23 cellular contexts compared by ENCODE assay signal in genomic region chr14:49915085-49915484, GRCh38. TPM values are rescaled to one million over a fixed set of nuclear protein-coding genes. Genes with fewer than 3 reads are reported as not detected.
DNase-seq lines count a peak whose midpoint lies in the region; ATAC-seq and TF ChIP-seq lines count a peak whose summit lies in the region.
"Had no signal": no experiment of that assay in that cellular context is flagged by ENCODE, and none has a peak within 500 bp of the region (broad histone marks: within the 10 kb centered on the region; RNA-seq: fewer than 3 reads in every experiment).

No MANE protein-coding gene starts in this region.

- H3K4me3 ChIP-seq in OCI-LY7 (ENCODE audit: low read depth, low read length, poor library complexity, severe bottlenecking) (no peak overlapping the region), left lung (no peak overlapping the region), spleen (no peak overlapping the region)
- H3K4me3 ChIP-seq: dorsolateral prefrontal cortex, prostate gland had no signal

- intact Hi-C loops in OCI-LY7 (cut with micrococcal nuclease; ENCODE audit: unreplicated experiment), result no loop called here
- intact Hi-C loops in left lung (cut with DNase I), result no loop called here
- intact Hi-C loops in spleen (cut with DNase I; ENCODE audit: low total_unique reads), result no loop called here

- H3K36me3 ChIP-seq in OCI-LY7 (ENCODE audit: insufficient read depth, low read length) (no peaks in the 10 kb centered on the region), left lung (no peaks in the 10 kb centered on the region), spleen (no peaks in the 10 kb centered on the region)
- H3K36me3 ChIP-seq: prostate gland had no signal

- POLR2A ChIA-PET in OCI-LY7 (lab: Charles Lee), result no interaction called here

- H2AFZ ChIP-seq in OCI-LY7 (ENCODE audit: low read length), result peak overlapping the region; percentile 55

- H3K27ac ChIP-seq in OCI-LY7 (ENCODE audit: low read depth, low read length, poor library complexity, severe bottlenecking) (no peak overlapping the region), left lung (no peak overlapping the region), spleen (no peak overlapping the region)
- H3K27ac ChIP-seq: dorsolateral prefrontal cortex, prostate gland had no signal

- H3K4me3 Mint-ChIP-seq in stimulated activated memory B cell treated with anti-CD40 and anti-IgM and Interleukin-4, amounts not matched to agents 10 μg/mL and 1 μg/mL and 100 μg/mL, for 72 hours, result peak overlapping the region; percentile 20
- H3K4me3 Mint-ChIP-seq: activated naive CD4-positive, alpha-beta T cell treated with anti-CD3 and anti-CD28 coated beads for 36 hours; activated T-cell treated with anti-CD3 and anti-CD28 coated beads, Interleukin-2, amount 50 U/mL, for 72 hours; stimulated activated effector memory CD8-positive, alpha-beta T cell treated with anti-CD3 and anti-CD28 coated beads, Interleukin-12 subunit alpha, Interleukin-12 subunit beta, amount 100 ng/mL, for 72 hours; T-cell had no signal

- H3K4me1 ChIP-seq in OCI-LY7 (ENCODE audit: insufficient read depth, low read length, poor library complexity, severe bottlenecking) (no peaks in the 10 kb centered on the region), left lung (peaks cover 0 to 21% of the 10 kb centered on the region in 2 donors), spleen (peaks cover 0 to 19% (median 12%) of the 10 kb centered on the region in 6 donors)
- H3K4me1 ChIP-seq: prostate gland had no signal

- H3K9me3 Mint-ChIP-seq in stimulated activated memory B cell treated with anti-CD40 and anti-IgM and Interleukin-4, amounts not matched to agents 10 μg/mL and 1 μg/mL and 100 μg/mL, for 72 hours, result no peaks in the 10 kb centered on the region
- H3K9me3 Mint-ChIP-seq: activated naive CD4-positive, alpha-beta T cell treated with anti-CD3 and anti-CD28 coated beads for 36 hours; activated T-cell treated with anti-CD3 and anti-CD28 coated beads, Interleukin-2, amount 50 U/mL, for 72 hours; stimulated activated effector memory CD8-positive, alpha-beta T cell treated with anti-CD3 and anti-CD28 coated beads, Interleukin-12 subunit alpha, Interleukin-12 subunit beta, amount 100 ng/mL, for 72 hours; T-cell had no signal

- no peaks in the 10 kb centered on the region for H3K9me2 ChIP-seq in OCI-LY7 (ENCODE audit: insufficient read depth, low read length)

- H3K36me3 Mint-ChIP-seq in stimulated activated memory B cell treated with anti-CD40 and anti-IgM and Interleukin-4, amounts not matched to agents 10 μg/mL and 1 μg/mL and 100 μg/mL, for 72 hours, result peaks cover 10% of the 10 kb centered on the region
- H3K36me3 Mint-ChIP-seq: T-cell had no signal

- DNase-seq in NCI-H510A treated with DMSO at 0.1 percent for 48 hours (lab: John Stamatoyannopoulos, UW), result peak; percentile 54
- DNase-seq in NCI-H510A (lab: John Stamatoyannopoulos, UW), result no peak
- no peak for DNase-seq in OCI-LY7 (ENCODE audit: low spot score)
- no peak for DNase-seq in left lung
- no peak for DNase-seq in spleen
- DNase-seq in GM20000 (ENCODE audit: low spot score), result no peak
- DNase-seq in ureter (ENCODE audit: low spot score), result no peak
- DNase-seq: 8988T; activated CD4-positive, alpha-beta T cell treated with anti-CD3 and anti-CD28 coated beads for 4 hours; activated naive CD4-positive, alpha-beta T cell treated with anti-CD3 and anti-CD28 coated beads for 36 hours; activated T-cell treated with anti-CD3 and anti-CD28 coated beads, Interleukin-2, amount 50 U/mL, for 72 hours; caudate nucleus; DMS79; dorsolateral prefrontal cortex; NCI-H1105; NCI-H526; PC-3; SHP77; stimulated activated CD4-positive, alpha-beta T cell treated with anti-CD3 and anti-CD28 coated beads, Interleukin-1b, Interleukin-23, amount 100 ng/mL, for 48 hours; T-cell had no signal

- CTCF ChIA-PET in OCI-LY7 (lab: Charles Lee; ENCODE audit: unreplicated experiment), result no interaction called here

- no peaks in the 10 kb centered on the region for H3K79me2 ChIP-seq in OCI-LY7 (ENCODE audit: insufficient read depth, low read depth, low read length)

- no peak for TF ChIP-seq POLR2A in spleen (IDR thresholded peaks at IDR 0.05)

- TF ChIP-seq CTCF in OCI-LY7 (conservative IDR thresholded peaks at IDR 0.05; ENCODE audit: low read length) (no peak), left lung (IDR thresholded peaks at IDR 0.05) (no peak), spleen (IDR thresholded peaks at IDR 0.05 in 8 of 11, conservative IDR thresholded peaks at IDR 0.05 in 3 of 11) (no peak), GM20000 (IDR thresholded peaks at IDR 0.05; ENCODE audit: extremely low read depth, missing control alignments) (no peak)

- H3K9me3 ChIP-seq in OCI-LY7 (ENCODE audit: low read length), result no peaks in the 10 kb centered on the region
- H3K9me3 ChIP-seq in left lung, result no peaks in the 10 kb centered on the region
- H3K9me3 ChIP-seq in spleen, result no peaks in the 10 kb centered on the region
- H3K9me3 ChIP-seq: prostate gland had no signal

- peak overlapping the region; percentile 86 for H3K27ac Mint-ChIP-seq in stimulated activated memory B cell treated with anti-CD40 and anti-IgM and Interleukin-4, amounts not matched to agents 10 μg/mL and 1 μg/mL and 100 μg/mL, for 72 hours
- H3K27ac Mint-ChIP-seq: activated naive CD4-positive, alpha-beta T cell treated with anti-CD3 and anti-CD28 coated beads for 36 hours; activated T-cell treated with anti-CD3 and anti-CD28 coated beads, Interleukin-2, amount 50 U/mL, for 72 hours; stimulated activated effector memory CD8-positive, alpha-beta T cell treated with anti-CD3 and anti-CD28 coated beads, Interleukin-12 subunit alpha, Interleukin-12 subunit beta, amount 100 ng/mL, for 72 hours; T-cell had no signal

- H3K4me1 Mint-ChIP-seq in stimulated activated memory B cell treated with anti-CD40 and anti-IgM and Interleukin-4, amounts not matched to agents 10 μg/mL and 1 μg/mL and 100 μg/mL, for 72 hours, result peaks cover 19% of the 10 kb centered on the region

- no peaks in the 10 kb centered on the region for H3K27me3 ChIP-seq in left lung
- no peaks in the 10 kb centered on the region for H3K27me3 ChIP-seq in spleen (replicated peaks in 1 of 7)
- H3K27me3 ChIP-seq: dorsolateral prefrontal cortex had no signal

- BruUV-seq in OCI-LY7 (replicated peaks; lab: Mats Ljungman, UMichigan), result no TSS peak

- no peak overlapping the region for H3K4me2 ChIP-seq in OCI-LY7 (ENCODE audit: low read length)

- no peaks in the 10 kb centered on the region for H3K27me3 Mint-ChIP-seq in stimulated activated memory B cell treated with anti-CD40 and anti-IgM and Interleukin-4, amounts not matched to agents 10 μg/mL and 1 μg/mL and 100 μg/mL, for 72 hours
- H3K27me3 Mint-ChIP-seq: T-cell had no signal

- H4K20me1 ChIP-seq in OCI-LY7 (ENCODE audit: insufficient read depth, low read length), result no peaks in the 10 kb centered on the region

- peak; percentile 23 for ATAC-seq in left lung
- peak; percentile 69 for ATAC-seq in stimulated activated memory B cell treated with anti-CD40 and anti-IgM and Interleukin-4, amounts not matched to agents 10 μg/mL and 1 μg/mL and 100 μg/mL, for 72 hours
- ATAC-seq: activated T-cell treated with anti-CD3 and anti-CD28 coated beads, Interleukin-2, amount 50 U/mL, for 72 hours; PC-3; stimulated activated effector memory CD8-positive, alpha-beta T cell treated with anti-CD3 and anti-CD28 coated beads, Interleukin-12 subunit alpha, Interleukin-12 subunit beta, amount 100 ng/mL, for 72 hours; T-cell had no signal

RNA-seq across cellular contexts. Expression of gene ARF6, which starts 22.2 kb away (rescaled TPM):
- 47.6 and 51.0 TPM in 2 replicates for total RNA-seq in OCI-LY7 (2014; rRNA removed; shearing (Covaris generic))
- total RNA-seq in OCI-LY7 (2022) (69.1 and 73.0 TPM in 2 replicates), left lung (10 to 100 TPM; 73.6 to 89.0 TPM), spleen (10 to 100 TPM; 74.3 to 89.1 (median 83.6) TPM), ureter (75.5 TPM)
- polyA plus RNA-seq in spleen, result 10 to 100 TPM; 39.0 to 63.9 (median 43.9) TPM
